8 cellular contexts compared by ENCODE assay signal in genomic region chr11:42812960-42813359, GRCh38.
"Had no signal": no experiment of that assay in that cellular context is flagged by ENCODE, and none has a peak within 500 bp of the region (broad histone marks: within the 10 kb centered on the region; RNA-seq: fewer than 3 reads in every experiment).

No MANE protein-coding gene starts in this region.

- FAIRE-seq: G401.6, GM12878, GM12891, GM12892, GM18507, GM19239 had no signal

- H3K4me3 ChIP-seq: GM12878 had no signal

- DNase-seq: GDM1, GF-D8 had no signal
